ENCODE assay signal across 1 cellular context in genomic region chr9:35731415-35732184, GRCh38.
TF ChIP-seq lines count a peak whose summit lies in the region.

No MANE protein-coding gene starts in this region.

TF ChIP-seq in HepG2, 621 proteins besides CTCF, POLR2A, EP300 and RAD21 (continues in another document):
- TF ChIP-seq FOXA3 (CRISPR knock-in tag; IDR thresholded peaks at IDR 0.05) (0 out of 2 replicates have a peak, but pooled peaks have one; percentile 12), LCORL (IDR thresholded peaks at IDR 0.05) (0 out of 2 replicates have a peak, but pooled peaks have one; percentile 4), LCORL (CRISPR knock-in tag; IDR thresholded peaks at IDR 0.05) (no peak), NR2F6 (IDR thresholded peaks at IDR 0.05) (peak; percentile 86), NR2F6 (CRISPR knock-in tag; IDR thresholded peaks at IDR 0.05) (peak; percentile 80), HDAC6 (IDR thresholded peaks at IDR 0.05; ENCODE audit: low read depth, low read length) (no peak), FOXK2 (IDR thresholded peaks at IDR 0.05) (peak; percentile 59; the same call in 1 of the 2 replicates), SP2 (CRISPR knock-in tag; IDR thresholded peaks at IDR 0.05) (no peak), BORCS8-MEF2B (CRISPR knock-in tag; IDR thresholded peaks at IDR 0.05) (0 out of 2 replicates have a peak, but pooled peaks have one; percentile 11), ZMYM3 (CRISPR knock-in tag; IDR thresholded peaks at IDR 0.05) (no peak), ZNF567 (CRISPR knock-in tag; IDR thresholded peaks at IDR 0.05; ENCODE audit: borderline replicate concordance) (0 out of 2 replicates have a peak, but pooled peaks have one; percentile 10), ZNF841 (CRISPR knock-in tag; IDR thresholded peaks at IDR 0.05; ENCODE audit: borderline replicate concordance) (no peak), NR2F1 (CRISPR knock-in tag; IDR thresholded peaks at IDR 0.05) (peak; percentile 38 to 73; a peak in 3 of 4 replicates), ZNF318 (CRISPR knock-in tag; IDR thresholded peaks at IDR 0.05) (0 out of 2 replicates have a peak, but pooled peaks have one; percentile 52), ESRRA (CRISPR knock-in tag; IDR thresholded peaks at IDR 0.05; ENCODE audit: low read depth) (0 out of 2 replicates have a peak, but pooled peaks have one; percentile 32), NR0B2 (CRISPR knock-in tag; IDR thresholded peaks at IDR 0.05) (0 out of 2 replicates have a peak, but pooled peaks have one; percentile 16), ZNF235 (CRISPR knock-in tag; IDR thresholded peaks at IDR 0.05; ENCODE audit: borderline replicate concordance) (0 out of 2 replicates have a peak, but pooled peaks have one; percentile 43), GATA4 (IDR thresholded peaks at IDR 0.05; ENCODE audit: borderline replicate concordance, low read depth) (0 out of 2 replicates have a peak, but pooled peaks have one; percentile 12), ZC3H4 (CRISPR knock-in tag; IDR thresholded peaks at IDR 0.05; ENCODE audit: borderline replicate concordance) (no peak), FOXA1 (IDR thresholded peaks at IDR 0.05) (no peak), FOXA1 (CRISPR knock-in tag; IDR thresholded peaks at IDR 0.05) (0 out of 2 replicates have a peak, but pooled peaks have one; percentile 8), PITX1 (CRISPR knock-in tag; IDR thresholded peaks at IDR 0.05) (peak; percentile 64; the same call in 1 of the 2 replicates), CC2D1A (CRISPR knock-in tag; IDR thresholded peaks at IDR 0.05) (no peak), CREB1 (IDR thresholded peaks at IDR 0.05) (peak; percentile 89), CREB1 (CRISPR knock-in tag; IDR thresholded peaks at IDR 0.05) (peak; percentile 73), RXRA (CRISPR knock-in tag; IDR thresholded peaks at IDR 0.05) (peak; percentile 46; the same call in 1 of the 2 replicates), ASH2L (IDR thresholded peaks at IDR 0.05; ENCODE audit: insufficient read length, low read depth, low read length) (peak; percentile 6), FOXP1 (IDR thresholded peaks at IDR 0.05) (no peak), FOXP1 (CRISPR knock-in tag; IDR thresholded peaks at IDR 0.05) (peak; percentile 31; the same call in 1 of the 2 replicates), ZNF749 (CRISPR knock-in tag; IDR thresholded peaks at IDR 0.05; ENCODE audit: borderline replicate concordance) (peak; percentile 44; the same call in 1 of the 2 replicates), RXRB (CRISPR knock-in tag; IDR thresholded peaks at IDR 0.05; ENCODE audit: borderline replicate concordance) (peak; percentile 43; the same call in 1 of the 2 replicates), FLYWCH1 (CRISPR knock-in tag; IDR thresholded peaks at IDR 0.05) (no peak), ZNF691 (CRISPR knock-in tag; IDR thresholded peaks at IDR 0.05; ENCODE audit: borderline replicate concordance, low read depth) (0 out of 2 replicates have a peak, but pooled peaks have one; percentile 63), TBX3 (IDR thresholded peaks at IDR 0.05; ENCODE audit: borderline replicate concordance) (peak; percentile 42; the same call in 1 of the 2 replicates), NR2F2 (IDR thresholded peaks at IDR 0.05; ENCODE audit: borderline replicate concordance, low read depth) (peak; percentile 76; the same call in 1 of the 2 replicates), NCOA2 (CRISPR knock-in tag; IDR thresholded peaks at IDR 0.05) (peak; percentile 63), SIN3A (IDR thresholded peaks at IDR 0.05; ENCODE audit: borderline replicate concordance, low read depth, low read length) (0 out of 2 replicates have a peak, but pooled peaks have one; percentile 15), CREM (IDR thresholded peaks at IDR 0.05) (peak; percentile 66; the same call in 1 of the 2 replicates), CREM (CRISPR knock-in tag; IDR thresholded peaks at IDR 0.05) (no peak), KLF6 (CRISPR knock-in tag; IDR thresholded peaks at IDR 0.05) (no peak), RARA (CRISPR knock-in tag; IDR thresholded peaks at IDR 0.05) (peak; percentile 90), ZZZ3 (CRISPR knock-in tag; IDR thresholded peaks at IDR 0.05; ENCODE audit: borderline replicate concordance) (peak; percentile 27; the same call in 1 of the 2 replicates), CHD2 (IDR thresholded peaks at IDR 0.05; ENCODE audit: low read depth, low read length) (0 out of 2 replicates have a peak, but pooled peaks have one; percentile 15)
- TF ChIP-seq, protein P1, sequence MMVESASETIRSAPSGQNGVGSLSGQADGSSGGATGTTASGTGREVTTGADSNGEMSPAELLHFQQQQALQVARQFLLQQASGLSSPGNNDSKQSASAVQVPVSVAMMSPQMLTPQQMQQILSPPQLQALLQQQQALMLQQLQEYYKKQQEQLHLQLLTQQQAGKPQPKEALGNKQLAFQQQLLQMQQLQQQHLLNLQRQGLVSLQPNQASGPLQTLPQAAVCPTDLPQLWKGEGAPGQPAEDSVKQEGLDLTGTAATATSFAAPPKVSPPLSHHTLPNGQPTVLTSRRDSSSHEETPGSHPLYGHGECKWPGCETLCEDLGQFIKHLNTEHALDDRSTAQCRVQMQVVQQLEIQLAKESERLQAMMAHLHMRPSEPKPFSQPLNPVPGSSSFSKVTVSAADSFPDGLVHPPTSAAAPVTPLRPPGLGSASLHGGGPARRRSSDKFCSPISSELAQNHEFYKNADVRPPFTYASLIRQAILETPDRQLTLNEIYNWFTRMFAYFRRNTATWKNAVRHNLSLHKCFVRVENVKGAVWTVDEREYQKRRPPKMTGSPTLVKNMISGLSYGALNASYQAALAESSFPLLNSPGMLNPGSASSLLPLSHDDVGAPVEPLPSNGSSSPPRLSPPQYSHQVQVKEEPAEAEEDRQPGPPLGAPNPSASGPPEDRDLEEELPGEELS (CRISPR knock-in tag; IDR thresholded peaks at IDR 0.05) = peak; percentile 53; the same call in 1 of the 2 replicates
- TF ChIP-seq, protein P2, sequence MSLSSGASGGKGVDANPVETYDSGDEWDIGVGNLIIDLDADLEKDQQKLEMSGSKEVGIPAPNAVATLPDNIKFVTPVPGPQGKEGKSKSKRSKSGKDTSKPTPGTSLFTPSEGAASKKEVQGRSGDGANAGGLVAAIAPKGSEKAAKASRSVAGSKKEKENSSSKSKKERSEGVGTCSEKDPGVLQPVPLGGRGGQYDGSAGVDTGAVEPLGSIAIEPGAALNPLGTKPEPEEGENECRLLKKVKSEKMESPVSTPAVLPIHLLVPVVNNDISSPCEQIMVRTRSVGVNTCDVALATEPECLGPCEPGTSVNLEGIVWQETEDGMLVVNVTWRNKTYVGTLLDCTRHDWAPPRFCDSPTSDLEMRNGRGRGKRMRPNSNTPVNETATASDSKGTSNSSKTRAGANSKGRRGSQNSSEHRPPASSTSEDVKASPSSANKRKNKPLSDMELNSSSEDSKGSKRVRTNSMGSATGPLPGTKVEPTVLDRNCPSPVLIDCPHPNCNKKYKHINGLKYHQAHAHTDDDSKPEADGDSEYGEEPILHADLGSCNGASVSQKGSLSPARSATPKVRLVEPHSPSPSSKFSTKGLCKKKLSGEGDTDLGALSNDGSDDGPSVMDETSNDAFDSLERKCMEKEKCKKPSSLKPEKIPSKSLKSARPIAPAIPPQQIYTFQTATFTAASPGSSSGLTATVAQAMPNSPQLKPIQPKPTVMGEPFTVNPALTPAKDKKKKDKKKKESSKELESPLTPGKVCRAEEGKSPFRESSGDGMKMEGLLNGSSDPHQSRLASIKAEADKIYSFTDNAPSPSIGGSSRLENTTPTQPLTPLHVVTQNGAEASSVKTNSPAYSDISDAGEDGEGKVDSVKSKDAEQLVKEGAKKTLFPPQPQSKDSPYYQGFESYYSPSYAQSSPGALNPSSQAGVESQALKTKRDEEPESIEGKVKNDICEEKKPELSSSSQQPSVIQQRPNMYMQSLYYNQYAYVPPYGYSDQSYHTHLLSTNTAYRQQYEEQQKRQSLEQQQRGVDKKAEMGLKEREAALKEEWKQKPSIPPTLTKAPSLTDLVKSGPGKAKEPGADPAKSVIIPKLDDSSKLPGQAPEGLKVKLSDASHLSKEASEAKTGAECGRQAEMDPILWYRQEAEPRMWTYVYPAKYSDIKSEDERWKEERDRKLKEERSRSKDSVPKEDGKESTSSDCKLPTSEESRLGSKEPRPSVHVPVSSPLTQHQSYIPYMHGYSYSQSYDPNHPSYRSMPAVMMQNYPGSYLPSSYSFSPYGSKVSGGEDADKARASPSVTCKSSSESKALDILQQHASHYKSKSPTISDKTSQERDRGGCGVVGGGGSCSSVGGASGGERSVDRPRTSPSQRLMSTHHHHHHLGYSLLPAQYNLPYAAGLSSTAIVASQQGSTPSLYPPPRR (CRISPR knock-in tag; IDR thresholded peaks at IDR 0.05; ENCODE audit: borderline replicate concordance) = 0 out of 2 replicates have a peak, but pooled peaks have one; percentile 19
- TF ChIP-seq, protein P3, sequence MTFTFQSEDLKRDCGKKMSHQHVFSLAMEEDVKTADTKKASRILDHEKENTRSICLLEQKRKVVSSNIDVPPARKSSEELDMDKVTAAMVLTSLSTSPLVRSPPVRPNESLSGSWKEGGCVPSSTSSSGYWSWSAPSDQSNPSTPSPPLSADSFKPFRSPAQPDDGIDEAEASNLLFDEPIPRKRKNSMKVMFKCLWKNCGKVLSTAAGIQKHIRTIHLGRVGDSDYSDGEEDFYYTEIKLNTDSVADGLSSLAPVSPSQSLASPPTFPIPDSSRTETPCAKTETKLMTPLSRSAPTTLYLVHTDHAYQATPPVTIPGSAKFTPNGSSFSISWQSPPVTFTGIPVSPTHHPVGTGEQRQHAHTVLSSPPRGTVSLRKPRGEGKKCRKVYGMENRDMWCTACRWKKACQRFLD (CRISPR knock-in tag; IDR thresholded peaks at IDR 0.05; ENCODE audit: borderline replicate concordance) = no peak
- TF ChIP-seq, protein P4, sequence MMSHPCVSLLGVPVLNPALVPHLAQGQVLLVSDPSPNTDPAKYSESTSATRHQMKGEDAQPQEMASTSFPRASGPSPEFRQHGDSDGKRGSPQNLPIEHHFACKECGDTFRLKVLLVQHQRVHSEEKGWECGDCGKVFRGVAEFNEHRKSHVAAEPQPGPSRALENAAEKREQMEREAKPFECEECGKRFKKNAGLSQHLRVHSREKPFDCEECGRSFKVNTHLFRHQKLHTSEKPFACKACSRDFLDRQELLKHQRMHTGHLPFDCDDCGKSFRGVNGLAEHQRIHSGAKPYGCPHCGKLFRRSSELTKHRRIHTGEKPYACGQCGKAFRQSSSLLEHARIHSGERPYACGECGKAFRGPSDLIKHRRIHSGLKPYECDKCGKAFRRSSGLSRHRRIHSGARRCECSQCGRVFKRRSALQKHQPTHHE (CRISPR knock-in tag; IDR thresholded peaks at IDR 0.05; ENCODE audit: borderline replicate concordance) = 0 out of 2 replicates have a peak, but pooled peaks have one; percentile 25
